8 cellular contexts compared by ENCODE assay signal in the genomic region with DNA sequence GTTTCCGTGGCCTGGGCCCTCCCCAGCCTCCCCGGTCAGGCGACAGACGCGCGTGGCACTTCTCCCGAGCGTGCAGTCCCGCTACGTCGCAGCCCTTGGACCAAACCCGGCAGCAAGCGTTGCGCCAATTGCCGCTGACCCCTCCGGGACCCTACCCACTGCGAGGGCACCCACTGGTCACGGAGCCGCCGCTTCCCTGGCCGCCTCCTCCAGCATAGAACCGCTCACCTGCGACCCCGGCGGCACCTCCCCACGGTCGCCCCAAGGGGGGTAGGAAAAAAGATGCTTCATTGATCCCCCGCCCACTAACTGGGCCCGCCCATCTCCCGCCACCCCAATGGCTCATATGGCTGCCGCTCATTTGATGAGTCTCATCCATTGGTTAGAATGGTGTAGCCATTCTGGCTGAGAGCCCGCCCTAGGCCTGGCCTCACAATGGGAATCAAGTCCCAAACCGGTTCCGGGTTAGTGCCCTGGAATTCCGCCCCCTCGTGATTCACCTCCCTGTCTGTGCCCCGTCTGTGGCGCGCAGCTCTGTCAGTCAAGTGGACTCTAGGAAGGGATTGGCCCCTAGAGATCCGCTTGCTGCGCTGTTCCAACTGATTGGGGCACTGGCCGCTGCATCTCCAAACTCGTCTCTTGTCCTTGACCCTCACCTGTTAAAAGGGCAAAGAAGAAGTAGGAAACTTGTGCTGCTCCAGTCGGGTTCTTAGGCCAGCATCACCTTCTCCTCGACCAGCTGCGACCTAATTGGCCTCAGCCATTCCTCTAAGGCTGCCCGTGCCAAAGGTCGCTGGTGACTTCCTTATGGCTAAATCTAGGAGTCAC. TPM values are rescaled to one million over a fixed set of nuclear protein-coding genes. Genes with fewer than 3 reads are reported as not detected.
DNase-seq lines count a peak whose midpoint lies in the region; ATAC-seq and TF ChIP-seq lines count a peak whose summit lies in the region.

A gene (minus strand): TSS at position 274 of the 828 bp plus-strand sequence. CDS start 11,323 bp downstream, outside the sequence.

- H3K9me3 ChIP-seq in Caco-2 (no peaks in the 10 kb centered on the region), HUES64 (ENCODE audit: insufficient read depth, low read depth, low read length) (no peaks in the 10 kb centered on the region), OCI-LY3 (ENCODE audit: insufficient read depth, low read length) (no peaks in the 10 kb centered on the region)

- peak in 1 of 2 experiments; percentile 3 for TF ChIP-seq CTCF in Caco-2 (IDR thresholded peaks at IDR 0.05; ENCODE audit: insufficient read depth in 1 of 2, low read depth in 1 of 2, low read length in 1 of 2, severe bottlenecking in 1 of 2, unreplicated experiment in 1 of 2)
- no peak for TF ChIP-seq CTCF in OCI-LY3 (IDR thresholded peaks at IDR 0.05; ENCODE audit: low read depth, low read length)
- no peak for TF ChIP-seq CTCF in endothelial cell (IDR thresholded peaks at IDR 0.05; ENCODE audit: unreplicated experiment)
- TF ChIP-seq CTCF in mesothelial cell of epicardium (IDR thresholded peaks at IDR 0.05; ENCODE audit: unreplicated experiment) = no peak

- intact Hi-C loops in Caco-2 (cut with micrococcal nuclease; ENCODE audit: unreplicated experiment) = loop anchor here (1.0 to 2.0 kb wide), 3 partner anchors 55 to 445 kb away; a partner anchor contains a TSS

- H3K27ac ChIP-seq in HUES64 (ENCODE audit: low read depth, low read length) (peak within 1 kb of the TSS; percentile 49; the same call in 1 of the 2 replicates), OCI-LY3 (ENCODE audit: low read length) (peak within 1 kb of the TSS; percentile 47)

- H3K27me3 ChIP-seq in Caco-2 (replicated peaks; ENCODE audit: control insufficient read depth, insufficient read depth, low read length) (no peaks in the 10 kb centered on the region), HUES64 (ENCODE audit: insufficient read depth, low read length) (no peaks in the 10 kb centered on the region), OCI-LY3 (ENCODE audit: low read depth, low read length) (no peaks in the 10 kb centered on the region)

- H3K27me3 Mint-ChIP-seq in Caco-2 (ENCODE audit: insufficient read depth, unreplicated experiment) (no peaks in the 10 kb centered on the region), endothelial cell (ENCODE audit: unreplicated experiment) (peaks cover 6% of the 10 kb centered on the region), mesothelial cell of epicardium (ENCODE audit: low read depth) (no peaks in the 10 kb centered on the region)

- POLR2A ChIA-PET in Caco-2 (lab: Charles Lee) = no interaction called here

- H3K4me3 ChIP-seq in Caco-2 (ENCODE audit: low read depth, low read length) (peak within 1 kb of the TSS; percentile 81), HUES64 (ENCODE audit: low read length) (peak within 1 kb of the TSS; percentile 84), OCI-LY3 (ENCODE audit: low read length) (peak within 1 kb of the TSS; percentile 90)

- peaks cover 44% of the 10 kb centered on the region for H3K79me2 ChIP-seq in OCI-LY3 (ENCODE audit: low read length)

- peaks cover 13% of the 10 kb centered on the region for H3K4me1 Mint-ChIP-seq in Caco-2 (ENCODE audit: low read depth, unreplicated experiment)
- H3K4me1 Mint-ChIP-seq in endothelial cell (ENCODE audit: unreplicated experiment) = peaks cover 17% of the 10 kb centered on the region
- H3K4me1 Mint-ChIP-seq in mesothelial cell of epicardium = peaks cover 33% of the 10 kb centered on the region

- peak within 1 kb of the TSS; percentile 82 for H2AFZ ChIP-seq in OCI-LY3 (ENCODE audit: low read depth, low read length)

- peak within 1 kb of the TSS; percentile 64 for H3K9ac ChIP-seq in HUES64 (ENCODE audit: low read depth, low read length)
- peak within 1 kb of the TSS; percentile 81 for H3K9ac ChIP-seq in OCI-LY3 (ENCODE audit: low read length)

- DNase-seq in Caco-2 (peak; percentile 100), endothelial cell (ENCODE audit: low spot score) (peak; percentile 94), mesothelial cell of epicardium (ENCODE audit: low spot score in 2 of 2, unreplicated experiment in 2 of 2) (peak; percentile 94 to 98)
- DNase-seq in activated CD8-positive, alpha-beta memory T cell treated with anti-CD3 and anti-CD28 coated beads, Interleukin-2, amount 50 U/mL, for 48 hours = peak; percentile 95
- DNase-seq in stimulated activated CD8-positive, alpha-beta memory T cell treated with anti-CD3 and anti-CD28 coated beads, Interleukin-15, amount 100 ng/mL, for 48 hours (ENCODE audit: low read depth in 2 of 2) = peak; percentile 94 to 95

- H3K27ac Mint-ChIP-seq in Caco-2 (ENCODE audit: unreplicated experiment) (peak within 1 kb of the TSS; percentile 51), endothelial cell (ENCODE audit: unreplicated experiment) (peak within 1 kb of the TSS; percentile 84), mesothelial cell of epicardium (peak within 1 kb of the TSS; percentile 96)

- 2% methylated on average over 48 of the region's 48 CpGs for WGBS in HUES64

- H3K4me2 ChIP-seq in OCI-LY3 (ENCODE audit: low read length) = peak within 1 kb of the TSS; percentile 90

- H4K20me1 ChIP-seq in OCI-LY3 (ENCODE audit: insufficient read depth, low read length) = peaks cover 3% of the 10 kb centered on the region; the same call in 1 of the 2 replicates

- peaks cover 16% of the 10 kb centered on the region for H3K36me3 Mint-ChIP-seq in Caco-2 (ENCODE audit: insufficient read depth, unreplicated experiment)
- no peaks in the 10 kb centered on the region for H3K36me3 Mint-ChIP-seq in endothelial cell (ENCODE audit: low read depth, unreplicated experiment)
- H3K36me3 Mint-ChIP-seq in mesothelial cell of epicardium = peaks cover 4% of the 10 kb centered on the region

- H3K9me3 Mint-ChIP-seq in Caco-2 (ENCODE audit: unreplicated experiment) = no peaks in the 10 kb centered on the region
- H3K9me3 Mint-ChIP-seq in endothelial cell (ENCODE audit: unreplicated experiment) = no peaks in the 10 kb centered on the region
- peaks cover 10% of the 10 kb centered on the region for H3K9me3 Mint-ChIP-seq in mesothelial cell of epicardium

- H3K4me1 ChIP-seq in Caco-2 (peaks cover 11% of the 10 kb centered on the region), HUES64 (ENCODE audit: insufficient read depth, low read length) (peaks cover 24% of the 10 kb centered on the region), OCI-LY3 (ENCODE audit: low read length) (peaks cover 17% of the 10 kb centered on the region)

- peak within 1 kb of the TSS; percentile 86 for H3K4me3 Mint-ChIP-seq in Caco-2 (ENCODE audit: unreplicated experiment)
- H3K4me3 Mint-ChIP-seq in endothelial cell (ENCODE audit: unreplicated experiment) = peak within 1 kb of the TSS; percentile 97
- H3K4me3 Mint-ChIP-seq in mesothelial cell of epicardium = peak within 1 kb of the TSS; percentile 97

- CTCF ChIA-PET in Caco-2 (lab: Charles Lee) = no interaction called here

- no peaks in the 10 kb centered on the region for H3K36me3 ChIP-seq in Caco-2 (ENCODE audit: control insufficient read depth, insufficient read depth, low read length)
- peaks cover 7% of the 10 kb centered on the region; the same call in 1 of the 2 replicates for H3K36me3 ChIP-seq in HUES64 (ENCODE audit: insufficient read depth, low read length)
- H3K36me3 ChIP-seq in OCI-LY3 (replicated peaks; ENCODE audit: low read depth, low read length) = peaks cover 5% of the 10 kb centered on the region

- BruUV-seq in Caco-2 (replicated peaks; lab: Mats Ljungman, UMichigan) = no TSS peak

- ATAC-seq in GM21423 (IDR thresholded peaks at IDR 0.05; ENCODE audit: unreplicated experiment) = peak; percentile 96

RNA-seq across cellular contexts. Expression of the gene that starts here (rescaled TPM):
- total RNA-seq in Caco-2 (2022) (24.2 and 25.7 TPM in 2 replicates), endothelial cell (ENCODE audit: unreplicated experiment) (14.5 TPM), mesothelial cell of epicardium (22.9 to 24.8 TPM (median 24.4 TPM) in 3 replicates)
- polyA plus RNA-seq in HUES64 (2013, experiment 1 of 2) = 14.8 TPM
- polyA plus RNA-seq in HUES64 (2013, experiment 2 of 2) = 16.1 TPM

Comparison
In these comparisons a context has a peak if more than half of its experiments do, and no peak if none do; other contexts are left out.
1. Peak in every context shown above with its lines: DNase-seq, ATAC-seq, H3K4me3 ChIP-seq and H3K27ac ChIP-seq.